ENCODE assay signal across 1 cellular context in the genomic region with DNA sequence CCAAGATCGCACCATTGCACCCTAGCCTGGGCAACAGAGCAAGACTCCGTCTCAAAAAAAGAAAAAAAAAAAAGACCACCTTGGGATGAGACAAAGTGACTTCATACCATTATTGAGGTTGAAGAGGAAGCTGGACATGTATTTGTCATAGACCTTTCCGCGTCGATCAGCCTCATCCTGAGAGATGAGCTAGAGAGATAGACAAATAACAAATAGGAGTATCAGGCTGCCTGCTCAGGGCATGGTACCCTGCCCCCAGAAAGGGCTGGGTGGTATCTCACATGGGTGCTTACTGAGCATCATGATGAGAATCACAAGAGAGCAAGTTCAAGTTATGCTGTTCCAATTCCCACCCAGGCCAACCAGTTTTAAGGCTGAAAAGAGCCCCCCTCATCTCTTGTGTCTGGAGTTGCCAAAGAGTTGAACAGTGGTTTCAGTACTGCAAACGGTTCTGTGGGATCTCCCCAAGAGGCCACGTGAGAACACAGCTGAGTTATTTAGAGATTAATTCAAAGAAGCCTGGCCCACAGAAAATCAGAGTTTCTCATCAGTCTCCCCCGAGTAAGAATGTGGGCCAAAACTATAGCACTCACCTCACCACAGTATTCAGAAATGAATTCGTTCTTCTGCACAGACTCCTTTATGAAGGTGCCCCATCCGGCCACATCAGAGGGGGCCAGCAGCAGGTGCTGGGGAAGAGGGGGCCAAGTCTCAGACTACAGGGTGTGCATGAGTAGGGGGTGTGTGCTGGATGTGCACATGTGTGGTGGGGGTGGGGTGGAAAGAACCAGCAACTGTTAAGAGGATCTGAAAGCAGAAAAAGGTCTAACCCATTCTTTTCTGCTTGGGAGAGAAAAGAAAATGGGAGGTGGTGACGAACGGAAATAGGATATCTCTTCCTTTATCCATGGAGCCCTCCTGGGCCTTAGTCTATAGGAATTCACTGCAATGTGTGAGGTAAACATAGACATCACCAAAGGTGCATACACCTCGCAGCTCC.
TF ChIP-seq lines count a peak whose summit lies in the region.

No MANE protein-coding gene starts in this region.

TF ChIP-seq in GM23338, 12 proteins besides CTCF, POLR2A, EP300 and RAD21 (continued from another document):
- TF ChIP-seq ZNF462 (CRISPR knock-in tag; IDR thresholded peaks at IDR 0.05): no peak
